32 cellular contexts compared by ENCODE assay signal in genomic region chr16:63171545-63171944, GRCh38.
"Had no signal": no experiment of that assay in that cellular context is flagged by ENCODE, and none has a peak within 500 bp of the region (broad histone marks: within the 10 kb centered on the region; RNA-seq: fewer than 3 reads in every experiment).

No MANE protein-coding gene starts in this region.

- FAIRE-seq: astrocyte, TTC549 had no signal

- H3K9me3 ChIP-seq: adrenal gland, body of pancreas, breast epithelium had no signal

- H3K4me1 ChIP-seq: adrenal gland, body of pancreas, breast epithelium had no signal

- H3K36me3 ChIP-seq: adrenal gland, brain microvascular endothelial cell, breast epithelium had no signal

- ATAC-seq: activated CD8-positive, alpha-beta T cell treated with anti-CD3 and anti-CD28 coated beads for 36 hours; activated naive CD4-positive, alpha-beta T cell treated with anti-CD3 and anti-CD28 coated beads, Interleukin-2, amount 50 U/mL, for 72 hours; activated T-cell treated with anti-CD3 and anti-CD28 coated beads, Interleukin-2, amount 50 U/mL, for 4 hours; activated T-helper 17 cell treated with anti-CD3 and anti-CD28 coated beads, Interleukin-2, amount 50 U/mL, for 72 hours; body of pancreas had no signal

- H3K27ac ChIP-seq: adrenal gland, body of pancreas, brain microvascular endothelial cell, breast epithelium, VCaP had no signal

- H3K27me3 ChIP-seq: adrenal gland, body of pancreas, brain microvascular endothelial cell, breast epithelium had no signal

- DNase-seq: activated B cell treated with CpG ODN at 0.5 μM for 24 hours; activated CD4-positive, alpha-beta memory T cell treated with anti-CD3 and anti-CD28 coated beads for 36 hours; activated CD4-positive, alpha-beta T cell treated with anti-CD3 and anti-CD28 coated beads for 4 hours; activated CD4-positive, alpha-beta T cell treated with anti-CD3 and anti-CD28 coated beads, Interleukin-2, amount 10 ng/mL, durations not matched to agents 24 days and 14 days; activated CD4-positive, alpha-beta T cell treated with anti-CD3 and anti-CD28 coated beads, Interleukin-2, amount 50 U/mL, for 1 hour; activated CD4-positive, alpha-beta T cell treated with anti-CD3 and anti-CD28 coated beads, Interleukin-2, amount 50 U/mL, for 4 hours; activated CD4-positive, CD25-positive, alpha-beta regulatory T cell treated with anti-CD3 and anti-CD28 coated beads, Interleukin-2, amount 50 U/mL, for 72 hours; activated CD8-positive, alpha-beta memory T cell treated with anti-CD3 and anti-CD28 coated beads, Interleukin-2, amount 50 U/mL, for 4 hours; activated CD8-positive, alpha-beta T cell treated with anti-CD3 and anti-CD28 coated beads for 36 hours; activated effector memory CD4-positive, alpha-beta T cell treated with anti-CD3 and anti-CD28 coated beads, Interleukin-2, amount 50 U/mL, for 16 hours; activated gamma-delta T cell treated with Interleukin-2 at 50 U/mL for 16 hours; activated naive CD4-positive, alpha-beta T cell; activated naive CD4-positive, alpha-beta T cell treated with anti-CD3 and anti-CD28 coated beads for 36 hours; activated naive CD4-positive, alpha-beta T cell treated with anti-CD3 and anti-CD28 coated beads, Interleukin-2, amount 50 U/mL, for 16 hours; activated naive CD8-positive, alpha-beta T cell treated with anti-CD3 and anti-CD28 coated beads for 36 hours; activated T-cell treated with anti-CD3 and anti-CD28 coated beads for 4 hours; activated T-cell treated with anti-CD3 and anti-CD28 coated beads, Interleukin-2, amount 50 U/mL, for 1 hour; activated T-cell treated with anti-CD3 and anti-CD28 coated beads, Interleukin-2, amount 50 U/mL, for 4 hours; adrenal gland; amniotic stem cell; body of pancreas; brain microvascular endothelial cell; central memory CD4-positive, alpha-beta T cell; T-helper 1 cell; T-helper 2 cell; T-helper 9 cell had no signal

- H3K4me3 ChIP-seq: adrenal gland, body of pancreas, breast epithelium had no signal
